ENCODE assay signal across 9 cellular contexts in the genomic region with DNA sequence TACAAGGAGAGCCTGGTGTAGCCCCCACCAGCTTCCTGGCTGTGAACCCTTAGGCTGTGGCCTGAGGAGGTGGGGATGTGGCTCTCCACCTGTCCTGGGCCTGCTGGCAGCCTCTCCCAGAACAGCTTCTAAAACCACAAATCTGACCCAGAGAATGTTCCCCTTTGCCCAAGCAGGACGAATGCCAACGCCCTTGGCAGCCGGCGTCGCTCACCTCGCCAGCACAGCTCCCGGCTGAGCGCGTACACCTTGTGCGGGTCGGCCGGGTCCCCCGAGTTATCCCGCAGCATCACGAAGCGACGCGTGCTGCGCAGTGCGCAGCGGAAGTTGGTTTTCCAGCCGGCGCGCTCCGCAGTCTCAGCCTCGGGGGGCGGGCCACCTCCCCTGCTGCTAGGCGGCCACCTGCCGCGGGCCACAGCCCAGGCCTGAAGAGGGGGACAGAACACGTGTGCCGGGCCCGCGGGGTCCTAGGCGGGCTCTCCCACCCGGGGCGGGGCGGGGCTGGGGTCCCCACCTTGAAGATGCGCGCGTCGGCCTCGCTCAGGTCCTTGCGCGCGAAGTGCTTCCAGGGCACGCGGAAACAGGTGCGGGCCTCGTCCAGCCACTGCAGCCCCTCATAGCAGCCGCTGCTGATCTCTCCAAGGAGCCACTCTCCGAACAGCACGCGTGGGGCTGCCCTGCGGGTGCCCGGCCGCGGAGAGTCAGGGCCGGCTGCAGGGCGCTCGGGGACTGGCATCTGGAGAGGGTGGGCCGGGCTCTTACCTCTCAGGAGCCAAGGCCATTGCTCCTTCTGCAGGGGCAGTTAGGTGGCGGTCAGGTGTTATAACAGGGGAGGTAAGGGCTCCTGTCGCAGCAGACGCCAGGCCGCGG. TPM values are rescaled to one million over a fixed set of nuclear protein-coding genes. Genes with fewer than 3 reads are reported as not detected.
DNase-seq lines count a peak whose midpoint lies in the region; ATAC-seq and TF ChIP-seq lines count a peak whose summit lies in the region.
"Had no signal": no experiment of that assay in that cellular context is flagged by ENCODE, and none has a peak within 500 bp of the region (broad histone marks: within the 10 kb centered on the region; RNA-seq: fewer than 3 reads in every experiment).

No MANE protein-coding gene starts in this region.

- H3K4me1 Mint-ChIP-seq in activated T-cell treated with anti-CD3 and anti-CD28 coated beads, Interleukin-2, amount 50 U/mL, for 4 hours (ENCODE audit: low read depth), result peaks cover 15% of the 10 kb centered on the region

- H3K4me3 Mint-ChIP-seq in activated T-cell treated with anti-CD3 and anti-CD28 coated beads, Interleukin-2, amount 50 U/mL, for 4 hours, result peak overlapping the region; percentile 84

- 38 to 39% (median 39%) methylated on average over 53 to 67 of the region's 67 CpGs for WGBS in psoas muscle, 3 donors

- H3K9me3 ChIP-seq in psoas muscle, result no peaks in the 10 kb centered on the region

- peaks cover 6 to 42% of the 10 kb centered on the region in 2 donors for H3K36me3 ChIP-seq in psoas muscle (ENCODE audit: insufficient read depth in 1 of 2, low read depth in 1 of 2)

- no peak for ATAC-seq in activated T-cell treated with anti-CD3 and anti-CD28 coated beads, Interleukin-2, amount 50 U/mL, for 4 hours
- ATAC-seq in foreskin keratinocyte, result no peak
- peak; percentile 41 to 72 (median 52) for ATAC-seq in psoas muscle
- no peak for ATAC-seq in HG03442 (IDR thresholded peaks at IDR 0.05; ENCODE audit: unreplicated experiment)

- no peaks in the 10 kb centered on the region for H3K9me3 Mint-ChIP-seq in activated T-cell treated with anti-CD3 and anti-CD28 coated beads, Interleukin-2, amount 50 U/mL, for 4 hours

- H3K4me1 ChIP-seq in foreskin keratinocyte, result peaks cover 9% of the 10 kb centered on the region
- H3K4me1 ChIP-seq in psoas muscle, result peaks cover 39% of the 10 kb centered on the region

- TF ChIP-seq CTCF in VCaP (conservative IDR thresholded peaks at IDR 0.05) (no peak), foreskin keratinocyte (conservative IDR thresholded peaks at IDR 0.05) (no peak), psoas muscle (IDR thresholded peaks at IDR 0.05) (no peak)

- H3K4me3 ChIP-seq in psoas muscle, result peak overlapping the region; percentile 85

- H3K27me3 Mint-ChIP-seq in activated T-cell treated with anti-CD3 and anti-CD28 coated beads, Interleukin-2, amount 50 U/mL, for 4 hours (ENCODE audit: low read depth), result no peaks in the 10 kb centered on the region

- no peaks in the 10 kb centered on the region for H3K27me3 ChIP-seq in foreskin keratinocyte
- H3K27me3 ChIP-seq in psoas muscle (ENCODE audit: insufficient read depth in 3 of 3, low read length in 2 of 3), result no peaks in the 10 kb centered on the region

- H3K36me3 Mint-ChIP-seq in activated T-cell treated with anti-CD3 and anti-CD28 coated beads, Interleukin-2, amount 50 U/mL, for 4 hours (ENCODE audit: insufficient read depth), result peaks cover 7% of the 10 kb centered on the region

- H3K27ac ChIP-seq in VCaP (peak overlapping the region; percentile 87), foreskin keratinocyte (peak overlapping the region; percentile 99), psoas muscle (peak overlapping the region; percentile 93)

- DNase-seq in activated T-cell treated with anti-CD3 and anti-CD28 coated beads, Interleukin-2, amount 50 U/mL, for 4 hours, result no peak
- DNase-seq in activated T-cell treated with anti-CD3 and anti-CD28 coated beads for 4 hours (no peak), foreskin keratinocyte (peak in 1 of 2 donors; percentile 43), psoas muscle (peak; percentile 75 to 85), germinal center (ENCODE audit: low spot score) (no peak)
- DNase-seq in stimulated activated CD4-positive, alpha-beta T cell treated with anti-CD3 and anti-CD28 coated beads, Interleukin-2, amount 100 ng/mL, for 48 hours, result no peak

- intact Hi-C loops in psoas muscle (cut with DNase I), result no loop called here

RNA-seq across cellular contexts. Expression of gene IRF7, which starts 0.9 kb away (rescaled TPM):
- 10 to 100 TPM; 16.3 to 26.7 (median 17.7) TPM for total RNA-seq in activated T-cell treated with anti-CD3 and anti-CD28 coated beads, Interleukin-2, amount 50 U/mL, for 4 hours
- total RNA-seq in foreskin keratinocyte (52.1 and 66.7 TPM in 2 replicates), psoas muscle (10 to 100 TPM in 3 of 4 donors, 1 to 10 TPM in 1; 7.5 to 23.1 (median 15.2) TPM)
- polyA plus RNA-seq in foreskin keratinocyte (54.0 and 66.9 TPM in 2 replicates), psoas muscle (10 to 100 TPM in 2 of 3 donors, 1 to 10 TPM in 1; 9.4 to 13.2 (median 12.9) TPM)

RNA-seq across cellular contexts. Expression of gene CDHR5, which starts 9.9 kb away (rescaled TPM):
- not detected for total RNA-seq in activated T-cell treated with anti-CD3 and anti-CD28 coated beads, Interleukin-2, amount 50 U/mL, for 4 hours
- total RNA-seq in foreskin keratinocyte (not detected in 2 replicates), psoas muscle (under 1 TPM in 1 of 4 donors, not detected in 3; 0.20 TPM)
- polyA plus RNA-seq in foreskin keratinocyte (not detected in 2 replicates), psoas muscle (under 1 TPM in 2 of 3 donors, not detected in 1; 0.07 to 0.34 TPM)
- total RNA-seq: dermis microvascular lymphatic vessel endothelial cell had no signal

RNA-seq across cellular contexts. Expression of gene SCT, which starts 12.2 kb away (rescaled TPM):
- not detected for total RNA-seq in activated T-cell treated with anti-CD3 and anti-CD28 coated beads, Interleukin-2, amount 50 U/mL, for 4 hours
- total RNA-seq in foreskin keratinocyte (not detected in 2 replicates), psoas muscle (1 to 10 TPM in 2 of 4 donors, under 1 TPM in 1, not detected in 1; 0.89 to 4.8 (median 1.8) TPM)
- polyA plus RNA-seq in foreskin keratinocyte (not detected in 2 replicates), psoas muscle (under 1 TPM in 1 of 3 donors, not detected in 2; 0.44 TPM)
- total RNA-seq: dermis microvascular lymphatic vessel endothelial cell had no signal

RNA-seq across cellular contexts. Expression of gene DRD4, which starts 22.3 kb away (rescaled TPM):
- under 1 TPM in 2 of 3 donors, not detected in 1; 0.13 to 0.28 TPM for total RNA-seq in activated T-cell treated with anti-CD3 and anti-CD28 coated beads, Interleukin-2, amount 50 U/mL, for 4 hours
- total RNA-seq in foreskin keratinocyte (not detected in 2 replicates), psoas muscle (1 to 10 TPM in 2 of 4 donors, under 1 TPM in 1, not detected in 1; 0.55 to 1.2 (median 1.1) TPM)
- polyA plus RNA-seq in foreskin keratinocyte (0.10 TPM in 1 of 2 replicates, not detected in the other), psoas muscle (under 1 TPM in 2 of 3 donors, not detected in 1; 0.14 to 0.18 TPM)

RNA-seq across cellular contexts. Expression of gene PHRF1, which starts 38.5 kb away (rescaled TPM):
- total RNA-seq in activated T-cell treated with anti-CD3 and anti-CD28 coated beads, Interleukin-2, amount 50 U/mL, for 4 hours, result 10 to 100 TPM; 57.7 to 59.2 (median 57.7) TPM
- 28.4 and 30.4 TPM in 2 replicates for total RNA-seq in foreskin keratinocyte
- polyA plus RNA-seq in foreskin keratinocyte, result 14.2 and 15.1 TPM in 2 replicates
- total RNA-seq in psoas muscle, result 10 to 100 TPM; 19.8 to 31.2 (median 25.0) TPM
- 10 to 100 TPM; 11.7 to 19.5 (median 13.5) TPM for polyA plus RNA-seq in psoas muscle

Comparison
In these comparisons a context has a peak if more than half of its experiments do, and no peak if none do; other contexts are left out.
1. ATAC-seq: peak in psoas muscle (4 of 4); none in activated T-cell treated with anti-CD3 and anti-CD28 coated beads, Interleukin-2, amount 50 U/mL, for 4 hours (0 of 2), foreskin keratinocyte (single experiment) and HG03442 (single experiment).
2. DNase-seq: peak in psoas muscle (2 of 2); none in activated T-cell treated with anti-CD3 and anti-CD28 coated beads, Interleukin-2, amount 50 U/mL, for 4 hours (single experiment), activated T-cell treated with anti-CD3 and anti-CD28 coated beads for 4 hours (single experiment), stimulated activated CD4-positive, alpha-beta T cell treated with anti-CD3 and anti-CD28 coated beads, Interleukin-2, amount 100 ng/mL, for 48 hours (0 of 2) and germinal center (single experiment).
3. Peak in every context shown above with its lines, with median percentiles within 50 percentile points of each other: H3K27ac ChIP-seq.